35 cellular contexts compared by ENCODE assay signal in genomic region chr14:37187294-37187693, GRCh38. TPM values are rescaled to one million over a fixed set of nuclear protein-coding genes. Genes with fewer than 3 reads are reported as not detected.
"Had no signal": no experiment of that assay in that cellular context is flagged by ENCODE, and none has a peak within 500 bp of the region (broad histone marks: within the 10 kb centered on the region; RNA-seq: fewer than 3 reads in every experiment).

No MANE protein-coding gene starts in this region.

- H3K9me3 ChIP-seq: adrenal gland, body of pancreas had no signal

- DNase-seq: activated B cell treated with CpG ODN at 0.5 μM for 24 hours; activated CD4-positive, alpha-beta memory T cell treated with anti-CD3 and anti-CD28 coated beads for 36 hours; activated CD4-positive, alpha-beta T cell treated with anti-CD3 and anti-CD28 coated beads for 4 hours; activated CD4-positive, alpha-beta T cell treated with anti-CD3 and anti-CD28 coated beads, Interleukin-2, amount 10 ng/mL, durations not matched to agents 24 days and 14 days; activated CD4-positive, alpha-beta T cell treated with anti-CD3 and anti-CD28 coated beads, Interleukin-2, amount 50 U/mL, for 1 hour; activated CD4-positive, alpha-beta T cell treated with anti-CD3 and anti-CD28 coated beads, Interleukin-2, amount 50 U/mL, for 4 hours; activated CD4-positive, CD25-positive, alpha-beta regulatory T cell treated with anti-CD3 and anti-CD28 coated beads, Interleukin-2, amount 50 U/mL, for 72 hours; activated CD8-positive, alpha-beta memory T cell treated with anti-CD3 and anti-CD28 coated beads, Interleukin-2, amount 50 U/mL, for 4 hours; activated CD8-positive, alpha-beta T cell treated with anti-CD3 and anti-CD28 coated beads for 36 hours; activated effector memory CD4-positive, alpha-beta T cell treated with anti-CD3 and anti-CD28 coated beads, Interleukin-2, amount 50 U/mL, for 16 hours; activated gamma-delta T cell treated with Interleukin-2 at 50 U/mL for 16 hours; activated naive CD4-positive, alpha-beta T cell; activated naive CD4-positive, alpha-beta T cell treated with anti-CD3 and anti-CD28 coated beads for 36 hours; activated naive CD4-positive, alpha-beta T cell treated with anti-CD3 and anti-CD28 coated beads, Interleukin-2, amount 50 U/mL, for 16 hours; activated naive CD8-positive, alpha-beta T cell treated with anti-CD3 and anti-CD28 coated beads for 36 hours; activated T-cell treated with anti-CD3 and anti-CD28 coated beads for 4 hours; activated T-cell treated with anti-CD3 and anti-CD28 coated beads, Interleukin-2, amount 50 U/mL, for 1 hour; activated T-cell treated with anti-CD3 and anti-CD28 coated beads, Interleukin-2, amount 50 U/mL, for 4 hours; activated T-cell treated with anti-CD3 and anti-CD28 coated beads, Interleukin-2, amount 50 U/mL, for 72 hours; adrenal gland; amniotic stem cell; aorta; body of pancreas; brain microvascular endothelial cell; central memory CD4-positive, alpha-beta T cell; T-helper 2 cell; T-helper 9 cell had no signal

- H3K27me3 ChIP-seq: adrenal gland, body of pancreas, brain microvascular endothelial cell, breast epithelium had no signal

- ATAC-seq: activated CD8-positive, alpha-beta T cell treated with anti-CD3 and anti-CD28 coated beads for 36 hours; activated naive CD4-positive, alpha-beta T cell treated with anti-CD3 and anti-CD28 coated beads, Interleukin-2, amount 50 U/mL, for 72 hours; activated T-cell treated with anti-CD3 and anti-CD28 coated beads, Interleukin-2, amount 50 U/mL, for 4 hours; activated T-cell treated with anti-CD3 and anti-CD28 coated beads, Interleukin-2, amount 50 U/mL, for 72 hours; activated T-helper 17 cell treated with anti-CD3 and anti-CD28 coated beads, Interleukin-2, amount 50 U/mL, for 72 hours; body of pancreas had no signal

- FAIRE-seq: astrocyte, TTC549 had no signal

- H3K36me3 ChIP-seq: adrenal gland, brain microvascular endothelial cell, breast epithelium had no signal

- H3K27ac ChIP-seq: adrenal gland, body of pancreas, brain microvascular endothelial cell, breast epithelium, VCaP had no signal

- H3K4me3 ChIP-seq: adrenal gland, body of pancreas, breast epithelium had no signal

- H3K4me1 ChIP-seq: adrenal gland, body of pancreas, breast epithelium had no signal

RNA-seq across cellular contexts. Expression of gene MIPOL1, which starts 10.4 kb away (rescaled TPM):
- total RNA-seq: activated B cell treated with CpG ODN at 0.5 μM for 24 hours; activated CD4-positive, alpha-beta T cell treated with anti-CD3 and anti-CD28 coated beads, Interleukin-2, amount 10 ng/mL, durations not matched to agents 24 days and 14 days; activated CD8-positive, alpha-beta memory T cell treated with anti-CD3 and anti-CD28 coated beads for 36 hours; activated CD8-positive, alpha-beta T cell treated with anti-CD3 and anti-CD28 coated beads for 36 hours; activated naive CD8-positive, alpha-beta T cell treated with anti-CD3 and anti-CD28 coated beads for 36 hours; activated T-helper 1 cell treated with anti-CD3 and anti-CD28 coated beads, Interleukin-12 subunit alpha, Interleukin-12 subunit beta, Interleukin-2, Interleukin-4 antibody, amounts not matched to agents 30 ng/mL and 10 ng/mL and 1 ng/mL, durations not matched to agents 14 hours and 24 hours and 36 hours had no signal

RNA-seq across cellular contexts. Expression of gene SLC25A21, which starts 14.9 kb away (rescaled TPM):
- total RNA-seq: activated B cell treated with CpG ODN at 0.5 μM for 24 hours; activated CD4-positive, alpha-beta memory T cell treated with anti-CD3 and anti-CD28 coated beads for 36 hours; activated CD4-positive, alpha-beta T cell treated with anti-CD3 and anti-CD28 coated beads, Interleukin-2, amount 10 ng/mL, durations not matched to agents 24 days and 14 days; activated CD8-positive, alpha-beta memory T cell treated with anti-CD3 and anti-CD28 coated beads for 36 hours; activated CD8-positive, alpha-beta T cell treated with anti-CD3 and anti-CD28 coated beads for 36 hours; activated naive CD4-positive, alpha-beta T cell treated with anti-CD3 and anti-CD28 coated beads for 36 hours; activated naive CD4-positive, alpha-beta T cell treated with anti-CD3 and anti-CD28 coated beads, Interleukin-2, amount 50 U/mL, for 72 hours; activated naive CD8-positive, alpha-beta T cell treated with anti-CD3 and anti-CD28 coated beads for 36 hours; activated T-cell treated with anti-CD3 and anti-CD28 coated beads, Interleukin-2, amount 50 U/mL, for 4 hours; activated T-cell treated with anti-CD3 and anti-CD28 coated beads, Interleukin-2, amount 50 U/mL, for 72 hours; activated T-helper 1 cell treated with anti-CD3 and anti-CD28 coated beads, Interleukin-12 subunit alpha, Interleukin-12 subunit beta, Interleukin-2, Interleukin-4 antibody, amounts not matched to agents 30 ng/mL and 10 ng/mL and 1 ng/mL, durations not matched to agents 14 hours and 24 hours and 36 hours; activated T-helper 17 cell treated with anti-CD3 and anti-CD28 coated beads, Interleukin-2, amount 50 U/mL, for 72 hours; body of pancreas had no signal
